In genomic region chr1:34737236-34737635, GRCh38 we compare ENCODE assay signal across 15 cellular contexts. TPM values are rescaled to one million over a fixed set of nuclear protein-coding genes. Genes with fewer than 3 reads are reported as not detected.
"Had no signal": no experiment of that assay in that cellular context is flagged by ENCODE, and none has a peak within 500 bp of the region (broad histone marks: within the 10 kb centered on the region; RNA-seq: fewer than 3 reads in every experiment).

No MANE protein-coding gene starts in this region.

RNA-seq across cellular contexts. Expression of gene GJB5, which starts 17.6 kb away (rescaled TPM):
- total RNA-seq: activated CD4-positive, alpha-beta memory T cell treated with anti-CD3 and anti-CD28 coated beads, Interleukin-2, amount 10 ng/mL, durations not matched to agents 7 days and 5 days; activated CD4-positive, alpha-beta T cell treated with anti-CD3 and anti-CD28 coated beads for 36 hours; activated CD4-positive, alpha-beta T cell treated with anti-CD3 and anti-CD28 coated beads, Interleukin-2, amount 10 ng/mL, durations not matched to agents 7 days and 5 days; activated CD8-positive, alpha-beta memory T cell treated with anti-CD3 and anti-CD28 coated beads, Interleukin-2, amount 10 ng/mL, durations not matched to agents 7 days and 5 days; activated CD8-positive, alpha-beta T cell treated with anti-CD3 and anti-CD28 coated beads, Interleukin-2, amount 10 ng/mL, durations not matched to agents 7 days and 5 days; activated naive CD8-positive, alpha-beta T cell treated with anti-CD3 and anti-CD28 coated beads, Interleukin-2, amount 10 ng/mL, durations not matched to agents 7 days and 5 days; activated T-helper 2 cell treated with anti-CD3 and anti-CD28 coated beads, Interferon-gamma antibody, Interleukin-2, Interleukin-4, amounts not matched to agents 10 μg/mL and 5 μg/mL and 100 μg/mL, durations not matched to agents 14 hours and 24 hours and 36 hours; ascending aorta; cardiac muscle cell; chondrocyte; T-helper 1 cell treated with Interleukin-12 subunit alpha and Interleukin-12 subunit beta and Interleukin-4 antibody, amounts not matched to agents 30 ng/mL and 1 ng/mL, for 36 hours; T-helper 17 cell; T-helper 2 cell treated with Interferon-gamma antibody and Interleukin-4, amounts not matched to agents 100 ng/mL and 5 ng/mL, for 36 hours had no signal
- polyA plus RNA-seq: cardiac muscle cell had no signal

RNA-seq across cellular contexts. Expression of gene GJB4, which starts 22.3 kb away (rescaled TPM):
- total RNA-seq: activated CD4-positive, alpha-beta memory T cell treated with anti-CD3 and anti-CD28 coated beads, Interleukin-2, amount 10 ng/mL, durations not matched to agents 7 days and 5 days; activated CD4-positive, alpha-beta T cell treated with anti-CD3 and anti-CD28 coated beads for 36 hours; activated CD4-positive, alpha-beta T cell treated with anti-CD3 and anti-CD28 coated beads, Interleukin-2, amount 10 ng/mL, durations not matched to agents 7 days and 5 days; activated CD8-positive, alpha-beta memory T cell treated with anti-CD3 and anti-CD28 coated beads, Interleukin-2, amount 10 ng/mL, durations not matched to agents 7 days and 5 days; activated CD8-positive, alpha-beta T cell treated with anti-CD3 and anti-CD28 coated beads, Interleukin-2, amount 10 ng/mL, durations not matched to agents 7 days and 5 days; activated naive CD8-positive, alpha-beta T cell treated with anti-CD3 and anti-CD28 coated beads, Interleukin-2, amount 10 ng/mL, durations not matched to agents 7 days and 5 days; activated T-helper 2 cell treated with anti-CD3 and anti-CD28 coated beads, Interferon-gamma antibody, Interleukin-2, Interleukin-4, amounts not matched to agents 10 μg/mL and 5 μg/mL and 100 μg/mL, durations not matched to agents 14 hours and 24 hours and 36 hours; ascending aorta; cardiac muscle cell; chondrocyte; T-helper 1 cell treated with Interleukin-12 subunit alpha and Interleukin-12 subunit beta and Interleukin-4 antibody, amounts not matched to agents 30 ng/mL and 1 ng/mL, for 36 hours; T-helper 17 cell; T-helper 2 cell treated with Interferon-gamma antibody and Interleukin-4, amounts not matched to agents 100 ng/mL and 5 ng/mL, for 36 hours had no signal
- polyA plus RNA-seq: adipose tissue, cardiac muscle cell had no signal

RNA-seq across cellular contexts. Expression of gene GJB3, which starts 43.8 kb away (rescaled TPM):
- total RNA-seq: activated CD4-positive, alpha-beta memory T cell treated with anti-CD3 and anti-CD28 coated beads, Interleukin-2, amount 10 ng/mL, durations not matched to agents 7 days and 5 days; activated CD4-positive, alpha-beta T cell treated with anti-CD3 and anti-CD28 coated beads for 36 hours; activated CD4-positive, alpha-beta T cell treated with anti-CD3 and anti-CD28 coated beads, Interleukin-2, amount 10 ng/mL, durations not matched to agents 7 days and 5 days; activated CD8-positive, alpha-beta memory T cell treated with anti-CD3 and anti-CD28 coated beads, Interleukin-2, amount 10 ng/mL, durations not matched to agents 7 days and 5 days; activated CD8-positive, alpha-beta T cell treated with anti-CD3 and anti-CD28 coated beads, Interleukin-2, amount 10 ng/mL, durations not matched to agents 7 days and 5 days; activated naive CD8-positive, alpha-beta T cell treated with anti-CD3 and anti-CD28 coated beads, Interleukin-2, amount 10 ng/mL, durations not matched to agents 7 days and 5 days; activated T-helper 2 cell treated with anti-CD3 and anti-CD28 coated beads, Interferon-gamma antibody, Interleukin-2, Interleukin-4, amounts not matched to agents 10 μg/mL and 5 μg/mL and 100 μg/mL, durations not matched to agents 14 hours and 24 hours and 36 hours; ascending aorta; cardiac muscle cell; chondrocyte; T-helper 1 cell treated with Interleukin-12 subunit alpha and Interleukin-12 subunit beta and Interleukin-4 antibody, amounts not matched to agents 30 ng/mL and 1 ng/mL, for 36 hours; T-helper 17 cell; T-helper 2 cell treated with Interferon-gamma antibody and Interleukin-4, amounts not matched to agents 100 ng/mL and 5 ng/mL, for 36 hours had no signal
- polyA plus RNA-seq: cardiac muscle cell had no signal

RNA-seq across cellular contexts. Expression of gene GJA4, which starts 55.6 kb away (rescaled TPM):
- total RNA-seq: activated CD4-positive, alpha-beta memory T cell treated with anti-CD3 and anti-CD28 coated beads, Interleukin-2, amount 10 ng/mL, durations not matched to agents 7 days and 5 days; activated CD4-positive, alpha-beta T cell treated with anti-CD3 and anti-CD28 coated beads for 36 hours; activated CD4-positive, alpha-beta T cell treated with anti-CD3 and anti-CD28 coated beads, Interleukin-2, amount 10 ng/mL, durations not matched to agents 7 days and 5 days; activated CD8-positive, alpha-beta memory T cell treated with anti-CD3 and anti-CD28 coated beads, Interleukin-2, amount 10 ng/mL, durations not matched to agents 7 days and 5 days; activated CD8-positive, alpha-beta T cell treated with anti-CD3 and anti-CD28 coated beads, Interleukin-2, amount 10 ng/mL, durations not matched to agents 7 days and 5 days; activated naive CD8-positive, alpha-beta T cell treated with anti-CD3 and anti-CD28 coated beads, Interleukin-2, amount 10 ng/mL, durations not matched to agents 7 days and 5 days; activated T-helper 2 cell treated with anti-CD3 and anti-CD28 coated beads, Interferon-gamma antibody, Interleukin-2, Interleukin-4, amounts not matched to agents 10 μg/mL and 5 μg/mL and 100 μg/mL, durations not matched to agents 14 hours and 24 hours and 36 hours; bronchial epithelial cell; T-helper 2 cell treated with Interferon-gamma antibody and Interleukin-4, amounts not matched to agents 100 ng/mL and 5 ng/mL, for 36 hours had no signal
- polyA plus RNA-seq: cardiac muscle cell had no signal
